ENCODE assay signal across 32 cellular contexts in the genomic region with DNA sequence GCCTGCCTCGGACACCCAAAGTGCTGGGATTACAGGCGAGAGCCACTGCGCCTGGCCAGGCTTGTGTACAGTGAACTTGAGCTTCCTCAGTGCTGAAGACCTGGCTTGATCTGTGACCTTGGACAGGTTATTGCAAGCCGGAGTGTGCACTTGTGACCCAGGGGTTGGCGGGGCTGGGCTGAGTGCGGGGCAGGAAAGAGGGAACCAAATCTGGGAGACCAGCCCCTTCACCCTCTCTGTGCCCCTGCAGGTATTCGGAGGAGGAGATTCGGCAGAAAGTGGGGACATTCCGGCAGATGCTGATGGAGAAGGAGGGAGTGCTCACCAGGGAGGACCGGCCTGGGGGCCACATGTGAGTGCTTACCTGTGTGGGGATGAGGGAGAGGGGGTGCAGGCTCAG. TPM values are rescaled to one million over a fixed set of nuclear protein-coding genes. Genes with fewer than 3 reads are reported as not detected.
"Had no signal": no experiment of that assay in that cellular context is flagged by ENCODE, and none has a peak within 500 bp of the region (broad histone marks: within the 10 kb centered on the region; RNA-seq: fewer than 3 reads in every experiment).

No MANE protein-coding gene starts in this region.

- H3K27ac ChIP-seq: body of pancreas, cardiac muscle cell, colonic mucosa, epithelial cell of prostate, esophagus squamous epithelium, gastroesophageal sphincter, heart right ventricle had no signal

- H3K9me3 Mint-ChIP-seq: activated CD4-positive, alpha-beta T cell treated with anti-CD3 and anti-CD28 coated beads, Interleukin-2, amount 10 ng/mL, durations not matched to agents 7 days and 5 days; activated CD8-positive, alpha-beta T cell treated with anti-CD3 and anti-CD28 coated beads for 36 hours; activated T-cell treated with anti-CD3 and anti-CD28 coated beads, Interleukin-2, amount 50 U/mL, for 4 hours; activated T-helper 17 cell treated with anti-CD3 and anti-CD28 coated beads, Interleukin-2, amount 50 U/mL, for 72 hours; T-helper 2 cell treated with Interferon-gamma antibody and Interleukin-4, amounts not matched to agents 5 μg/mL and 100 μg/mL, for 36 hours had no signal

- H3K36me3 ChIP-seq: cardiac muscle cell, colonic mucosa, esophagus squamous epithelium, gastroesophageal sphincter, heart right ventricle had no signal

- DNase-seq: activated CD4-positive, alpha-beta T cell treated with anti-CD3 and anti-CD28 coated beads for 1 hour; activated CD4-positive, alpha-beta T cell treated with anti-CD3 and anti-CD28 coated beads for 4 hours; activated CD4-positive, alpha-beta T cell treated with anti-CD3 and anti-CD28 coated beads, Interleukin-2, amount 10 ng/mL, durations not matched to agents 7 days and 5 days; activated CD4-positive, alpha-beta T cell treated with anti-CD3 and anti-CD28 coated beads, Interleukin-2, amount 50 U/mL, for 4 hours; activated CD8-positive, alpha-beta memory T cell treated with anti-CD3 and anti-CD28 coated beads for 24 hours; activated CD8-positive, alpha-beta T cell treated with anti-CD3 and anti-CD28 coated beads for 36 hours; activated effector memory CD4-positive, alpha-beta T cell treated with Interleukin-2 at 50 U/mL for 16 hours; activated gamma-delta T cell treated with Interleukin-2 at 50 U/mL for 16 hours; activated naive CD4-positive, alpha-beta T cell treated with anti-CD3 and anti-CD28 coated beads, Interleukin-2, amount 50 U/mL, for 16 hours; activated naive CD4-positive, alpha-beta T cell treated with Interleukin-2 at 50 U/mL for 16 hours; activated T-cell treated with anti-CD3 and anti-CD28 coated beads, Interleukin-2, amount 50 U/mL, for 4 hours; amniotic stem cell; anterior cingulate cortex; body of pancreas; central memory CD4-positive, alpha-beta T cell; cerebellar nuclear complex; colonic mucosa; effector CD8-positive, alpha-beta T cell; esophagus squamous epithelium; foreskin melanocyte; heart right ventricle; T-helper 1 cell; T-helper 17 cell; T1000 had no signal

- H3K36me3 Mint-ChIP-seq: activated naive CD8-positive, alpha-beta T cell had no signal

- H3K4me3 Mint-ChIP-seq: activated CD4-positive, alpha-beta T cell treated with anti-CD3 and anti-CD28 coated beads, Interleukin-2, amount 10 ng/mL, durations not matched to agents 7 days and 5 days; activated CD8-positive, alpha-beta T cell treated with anti-CD3 and anti-CD28 coated beads for 36 hours; activated naive CD8-positive, alpha-beta T cell; activated T-cell treated with anti-CD3 and anti-CD28 coated beads, Interleukin-2, amount 50 U/mL, for 4 hours; activated T-helper 17 cell treated with anti-CD3 and anti-CD28 coated beads, Interleukin-2, amount 50 U/mL, for 72 hours; T-helper 17 cell; T-helper 2 cell treated with Interferon-gamma antibody and Interleukin-4, amounts not matched to agents 5 μg/mL and 100 μg/mL, for 36 hours had no signal

- H3K9me3 ChIP-seq: body of pancreas, colonic mucosa, esophagus squamous epithelium, gastroesophageal sphincter, heart right ventricle had no signal

- FAIRE-seq: endometrium, endothelial cell of umbilical vein had no signal

- H3K4me1 Mint-ChIP-seq: activated CD4-positive, alpha-beta T cell treated with anti-CD3 and anti-CD28 coated beads, Interleukin-2, amount 10 ng/mL, durations not matched to agents 7 days and 5 days; activated T-helper 17 cell treated with anti-CD3 and anti-CD28 coated beads, Interleukin-2, amount 50 U/mL, for 72 hours; T-helper 17 cell had no signal

- H3K4me1 ChIP-seq: body of pancreas, colonic mucosa, gastroesophageal sphincter, heart right ventricle had no signal

- H3K27ac Mint-ChIP-seq: activated CD4-positive, alpha-beta T cell treated with anti-CD3 and anti-CD28 coated beads, Interleukin-2, amount 10 ng/mL, durations not matched to agents 7 days and 5 days; activated CD8-positive, alpha-beta T cell treated with anti-CD3 and anti-CD28 coated beads for 36 hours; activated naive CD8-positive, alpha-beta T cell; activated T-helper 17 cell treated with anti-CD3 and anti-CD28 coated beads, Interleukin-2, amount 50 U/mL, for 72 hours; T-helper 17 cell; T-helper 2 cell treated with Interferon-gamma antibody and Interleukin-4, amounts not matched to agents 5 μg/mL and 100 μg/mL, for 36 hours had no signal

- H3K27me3 Mint-ChIP-seq: activated CD4-positive, alpha-beta T cell treated with anti-CD3 and anti-CD28 coated beads, Interleukin-2, amount 10 ng/mL, durations not matched to agents 7 days and 5 days; activated naive CD8-positive, alpha-beta T cell had no signal

- H3K4me3 ChIP-seq: body of pancreas, cardiac muscle cell, colonic mucosa, esophagus squamous epithelium, gastroesophageal sphincter, heart right ventricle had no signal

- ATAC-seq: activated CD8-positive, alpha-beta T cell treated with anti-CD3 and anti-CD28 coated beads for 36 hours; activated T-cell treated with anti-CD3 and anti-CD28 coated beads, Interleukin-2, amount 50 U/mL, for 4 hours; activated T-helper 17 cell treated with anti-CD3 and anti-CD28 coated beads, Interleukin-2, amount 50 U/mL, for 72 hours; body of pancreas; gastroesophageal sphincter; heart right ventricle; T-helper 17 cell had no signal

- H3K27me3 ChIP-seq: body of pancreas, cardiac muscle cell, colonic mucosa, esophagus squamous epithelium had no signal

RNA-seq across cellular contexts. Expression of gene SRRM3, which starts 46.2 kb away (rescaled TPM):
- total RNA-seq: activated CD4-positive, alpha-beta T cell treated with anti-CD3 and anti-CD28 coated beads, Interleukin-2, amount 10 ng/mL, durations not matched to agents 7 days and 5 days; activated CD8-positive, alpha-beta T cell treated with anti-CD3 and anti-CD28 coated beads for 36 hours; T-helper 17 cell had no signal
